ENCODE assay signal across 15 cellular contexts in genomic region chr16:49835116-49835880, GRCh38. TPM values are rescaled to one million over a fixed set of nuclear protein-coding genes. Genes with fewer than 3 reads are reported as not detected.
DNase-seq lines count a peak whose midpoint lies in the region; ATAC-seq and TF ChIP-seq lines count a peak whose summit lies in the region.
"Had no signal": no experiment of that assay in that cellular context is flagged by ENCODE, and none has a peak within 500 bp of the region (broad histone marks: within the 10 kb centered on the region; RNA-seq: fewer than 3 reads in every experiment).

No MANE protein-coding gene starts in this region.

- H3K9me3 ChIP-seq in HUES48 (ENCODE audit: control insufficient read depth, insufficient read depth, low read length) (no peaks in the 10 kb centered on the region), subcutaneous abdominal adipose tissue (ENCODE audit: control insufficient read depth in 5 of 5, low read length in 5 of 5) (peaks cover 0 to 2% (median 0%) of the 10 kb centered on the region in 5 donors)

- peak overlapping the region; percentile 47 for H3K27ac ChIP-seq in HUES48 (ENCODE audit: low read depth, low read length)
- peak overlapping the region; percentile 69 for H3K27ac ChIP-seq in cingulate gyrus (ENCODE audit: low read depth, low read length)
- peak overlapping the region; percentile 85 for H3K27ac ChIP-seq in subcutaneous abdominal adipose tissue (ENCODE audit: low read depth, low read length)

- no TSS peak for BruUV-seq in Calu3 (replicated peaks; lab: Mats Ljungman, UMichigan)

- H3K36me3 Mint-ChIP-seq in mesothelial cell of epicardium (no peaks in the 10 kb centered on the region), Calu3 (ENCODE audit: insufficient read depth, unreplicated experiment) (no peaks in the 10 kb centered on the region)
- H3K36me3 Mint-ChIP-seq: activated naive CD4-positive, alpha-beta T cell treated with anti-CD3 and anti-CD28 coated beads, Interleukin-2, amount 50 U/mL, for 72 hours; CD4-positive, CD25-positive, alpha-beta regulatory T cell had no signal

- no peaks in the 10 kb centered on the region for H3K36me3 ChIP-seq in HUES48 (ENCODE audit: control insufficient read depth, insufficient read depth, low read length)
- no peaks in the 10 kb centered on the region for H3K36me3 ChIP-seq in subcutaneous abdominal adipose tissue (ENCODE audit: control insufficient read depth in 5 of 5, insufficient read depth in 5 of 5, low read length in 5 of 5)

- DNase-seq in mesothelial cell of epicardium (ENCODE audit: low spot score in 2 of 2, unreplicated experiment in 2 of 2): no peak
- DNase-seq in Calu3: no peak
- no peak for DNase-seq in COLO829 (ENCODE audit: low spot score)
- DNase-seq in effector CD8-positive, alpha-beta T cell (lab: John Stamatoyannopoulos, UW): no peak
- DNase-seq: activated CD8-positive, alpha-beta T cell treated with anti-CD3 and anti-CD28 coated beads, Interleukin-2, amount 10 ng/mL, durations not matched to agents 7 days and 5 days; CD4-positive, CD25-positive, alpha-beta regulatory T cell; NCI-H1092 treated with DMSO at 0.1 percent for 48 hours; NCI-H748 treated with DMSO at 0.1 percent for 48 hours; stimulated activated CD4-positive, alpha-beta T cell treated with anti-CD3 and anti-CD28 coated beads, Interleukin-2, amount 100 ng/mL, for 24 hours had no signal

- no peaks in the 10 kb centered on the region for H3K9me3 Mint-ChIP-seq in mesothelial cell of epicardium
- no peaks in the 10 kb centered on the region for H3K9me3 Mint-ChIP-seq in Calu3 (ENCODE audit: low read depth, unreplicated experiment)
- H3K9me3 Mint-ChIP-seq: activated naive CD4-positive, alpha-beta T cell treated with anti-CD3 and anti-CD28 coated beads, Interleukin-2, amount 50 U/mL, for 72 hours had no signal

- H3K27ac Mint-ChIP-seq in mesothelial cell of epicardium (peak overlapping the region; percentile 79), Calu3 (ENCODE audit: unreplicated experiment) (no peak overlapping the region)
- H3K27ac Mint-ChIP-seq: activated CD8-positive, alpha-beta T cell treated with anti-CD3 and anti-CD28 coated beads, Interleukin-2, amount 10 ng/mL, durations not matched to agents 7 days and 5 days; activated naive CD4-positive, alpha-beta T cell treated with anti-CD3 and anti-CD28 coated beads, Interleukin-2, amount 50 U/mL, for 72 hours; CD4-positive, CD25-positive, alpha-beta regulatory T cell had no signal

- intact Hi-C loops in Calu3 (cut with micrococcal nuclease; ENCODE audit: unreplicated experiment): no loop called here

- H3K27me3 Mint-ChIP-seq in mesothelial cell of epicardium (ENCODE audit: low read depth) (no peaks in the 10 kb centered on the region), Calu3 (ENCODE audit: unreplicated experiment) (peaks cover 91% of the 10 kb centered on the region)

- ATAC-seq in HG02885 (IDR thresholded peaks at IDR 0.05; ENCODE audit: poor library complexity, unreplicated experiment): no peak
- ATAC-seq: activated CD8-positive, alpha-beta T cell treated with anti-CD3 and anti-CD28 coated beads, Interleukin-2, amount 10 ng/mL, durations not matched to agents 7 days and 5 days; activated naive CD4-positive, alpha-beta T cell treated with anti-CD3 and anti-CD28 coated beads, Interleukin-2, amount 50 U/mL, for 72 hours had no signal

- peaks cover 71% of the 10 kb centered on the region for H3K4me1 ChIP-seq in HUES48 (ENCODE audit: control insufficient read depth, insufficient read depth, low read length)
- H3K4me1 ChIP-seq in subcutaneous abdominal adipose tissue (ENCODE audit: control insufficient read depth in 5 of 5, insufficient read depth in 5 of 5, low read length in 5 of 5): peaks cover 27 to 83% (median 75%) of the 10 kb centered on the region in 5 donors

- H3K4me3 ChIP-seq in HUES48 (ENCODE audit: low read depth, low read length) (no peak overlapping the region), subcutaneous abdominal adipose tissue (ENCODE audit: low read depth in 1 of 5, low read length in 5 of 5) (peak overlapping the region in 2 of 5 donors; percentile 11 to 12)

- H3K27me3 ChIP-seq in HUES48 (ENCODE audit: control insufficient read depth, insufficient read depth, low read length) (no peaks in the 10 kb centered on the region), subcutaneous abdominal adipose tissue (ENCODE audit: control insufficient read depth in 5 of 5, insufficient read depth in 4 of 5, low read length in 5 of 5) (no peaks in the 10 kb centered on the region)

- H3K9ac ChIP-seq in HUES48 (ENCODE audit: low read depth, low read length) (no peak overlapping the region), subcutaneous abdominal adipose tissue (ENCODE audit: low read length in 5 of 5) (peak overlapping the region in 4 of 5 donors; percentile 5 to 69 (median 24))

- TF ChIP-seq CTCF in mesothelial cell of epicardium (IDR thresholded peaks at IDR 0.05; ENCODE audit: unreplicated experiment) (no peak), Calu3 (IDR thresholded peaks at IDR 0.05; ENCODE audit: unreplicated experiment) (no peak)

- CTCF ChIA-PET in Calu3 (lab: Charles Lee): no interaction called here

- peaks cover 46% of the 10 kb centered on the region for H3K4me1 Mint-ChIP-seq in mesothelial cell of epicardium
- no peaks in the 10 kb centered on the region for H3K4me1 Mint-ChIP-seq in Calu3 (ENCODE audit: low read depth, unreplicated experiment)

- H3K4me3 Mint-ChIP-seq in mesothelial cell of epicardium: peak overlapping the region; percentile 51
- no peak overlapping the region for H3K4me3 Mint-ChIP-seq in Calu3 (ENCODE audit: low read depth, unreplicated experiment)
- H3K4me3 Mint-ChIP-seq: activated CD8-positive, alpha-beta T cell treated with anti-CD3 and anti-CD28 coated beads, Interleukin-2, amount 10 ng/mL, durations not matched to agents 7 days and 5 days; CD4-positive, CD25-positive, alpha-beta regulatory T cell had no signal

RNA-seq across cellular contexts. Expression of gene ZNF423, which starts 20.6 kb away (rescaled TPM):
- total RNA-seq in mesothelial cell of epicardium: 19.0 to 20.3 TPM (median 19.8 TPM) in 3 replicates
- total RNA-seq in Calu3 (2022): not detected in 2 replicates
- total RNA-seq: activated CD8-positive, alpha-beta T cell treated with anti-CD3 and anti-CD28 coated beads, Interleukin-2, amount 10 ng/mL, durations not matched to agents 7 days and 5 days; HT1080 had no signal

Comparison
In these comparisons a context has a peak if more than half of its experiments do, and no peak if none do; other contexts are left out.
1. RNA of gene ZNF423, which starts 20.6 kb away (total RNA-seq): 19.0 to 20.3 TPM in mesothelial cell of epicardium; not detected in Calu3; every median in the first group is over 10 times any median in the second.
2. Peak in every context shown above with its lines, with median percentiles within 50 percentile points of each other: H3K27ac ChIP-seq.